25 cellular contexts compared by ENCODE assay signal in the genomic region with DNA sequence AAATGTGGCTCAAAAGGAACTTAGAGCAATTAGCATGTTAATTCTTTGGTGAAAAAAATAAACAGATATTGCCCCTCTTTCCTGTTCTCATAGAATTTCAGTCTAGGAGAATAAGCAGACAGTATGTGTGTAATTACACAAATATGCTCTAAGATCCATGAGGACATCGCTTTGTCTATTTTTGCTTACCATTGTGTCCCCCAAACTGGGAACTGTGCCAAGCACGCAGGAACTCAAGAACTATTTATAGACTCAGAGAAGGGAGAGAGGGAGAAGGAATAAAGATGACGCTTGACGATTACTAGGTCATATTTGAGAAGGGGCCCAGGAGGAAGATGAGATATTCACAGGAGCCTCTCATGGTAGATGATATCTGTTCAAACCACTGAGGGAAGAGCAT.
A peak's percentile ranks its signal among the peaks of the same experiment; 100 is the strongest.
DNase-seq lines count a peak whose midpoint lies in the region; ATAC-seq and TF ChIP-seq lines count a peak whose summit lies in the region.
"Had no signal": no experiment of that assay in that cellular context is flagged by ENCODE, and none has a peak within 500 bp of the region (broad histone marks: within the 10 kb centered on the region; RNA-seq: fewer than 3 reads in every experiment).

No MANE protein-coding gene starts in this region.

- in situ Hi-C loops in astrocyte of the spinal cord (cut with HindIII; ENCODE audit: low sequenced_read_pairs), result no loop called here

- 2 to 9% methylated on average over 4 of the region's 4 CpGs for WGBS in aorta, 2 donors

- peak; percentile 72 for DNase-seq in A673 (ENCODE audit: low spot score)
- peak; percentile 70 for DNase-seq in COR-L47 (lab: John Stamatoyannopoulos, UW)
- peak; percentile 8 for DNase-seq in NCI-H69 (lab: John Stamatoyannopoulos, UW)
- DNase-seq in astrocyte of the spinal cord (ENCODE audit: low read depth, low spot score), result peak; percentile 57
- DNase-seq in dorsolateral prefrontal cortex, result no peak
- no peak for DNase-seq in NCI-H526 treated with DMSO at 0.1 percent for 48 hours (lab: John Stamatoyannopoulos, UW)
- DNase-seq in aorta, result no peak
- DNase-seq: activated CD4-positive, alpha-beta T cell treated with anti-CD3 and anti-CD28 coated beads for 1 hour; activated CD8-positive, alpha-beta T cell treated with anti-CD3 and anti-CD28 coated beads, Interleukin-2, amount 10 ng/mL, durations not matched to agents 7 days and 5 days; activated gamma-delta T cell treated with Interleukin-2 at 50 U/mL for 16 hours; endodermal cell; esophagus squamous epithelium; lower lobe of right lung; mucosa of descending colon; NCI-H2171 treated with DMSO at 0.1 percent for 48 hours; NCI-H82; nephron progenitor cell; PC-3; stimulated activated naive CD4-positive, alpha-beta T cell treated with Interleukin-2 at 50 U/mL for 16 hours had no signal

- no peaks in the 10 kb centered on the region for H3K9me3 ChIP-seq in A673 (ENCODE audit: low read depth, low read length, poor library complexity, severe bottlenecking)
- peaks cover 4% of the 10 kb centered on the region for H3K9me3 ChIP-seq in aorta (ENCODE audit: control insufficient read depth, low read length)
- H3K9me3 ChIP-seq: esophagus squamous epithelium, mucosa of descending colon, thoracic aorta had no signal

- BruUV-seq in A673 (replicated peaks; lab: Mats Ljungman, UMichigan), result no TSS peak

- H3K4me3 ChIP-seq in A673 (ENCODE audit: low read depth, low read length, poor library complexity, severe bottlenecking), result no peak overlapping the region
- no peak overlapping the region for H3K4me3 ChIP-seq in astrocyte of the spinal cord (ENCODE audit: low read depth, low read length)
- no peak overlapping the region for H3K4me3 ChIP-seq in dorsolateral prefrontal cortex
- no peak overlapping the region for H3K4me3 ChIP-seq in aorta (ENCODE audit: low read length in 2 of 2)
- H3K4me3 ChIP-seq: breast epithelium, coronary artery, esophagus squamous epithelium, gastroesophageal sphincter, lower lobe of right lung, mucosa of descending colon, thoracic aorta had no signal

- no peak for TF ChIP-seq CTCF in A673 (conservative IDR thresholded peaks at IDR 0.05; ENCODE audit: low read depth, low read length)
- TF ChIP-seq CTCF in astrocyte of the spinal cord (IDR thresholded peaks at IDR 0.05; ENCODE audit: low read depth, low read length), result no peak
- TF ChIP-seq CTCF in dorsolateral prefrontal cortex (IDR thresholded peaks at IDR 0.05 in 54 of 56, conservative IDR thresholded peaks at IDR 0.05 in 2 of 56; ENCODE audit: low read depth in 1 of 56, partially characterized antibody in 56 of 56), result no peak

- intact Hi-C loops in A673 (cut with micrococcal nuclease; ENCODE audit: unreplicated experiment), result no loop called here
- intact Hi-C loops in dorsolateral prefrontal cortex (cut with DNase I), result no loop called here
- intact Hi-C loops in aorta (cut with DNase I), result no loop called here

- H3K27ac ChIP-seq in A673 (ENCODE audit: low read depth, low read length, poor library complexity, severe bottlenecking) (no peak overlapping the region), dorsolateral prefrontal cortex (no peak overlapping the region), aorta (ENCODE audit: low read depth in 1 of 2, low read length in 2 of 2) (no peak overlapping the region)
- H3K27ac ChIP-seq: breast epithelium, C4-2B, coronary artery, esophagus squamous epithelium, gastroesophageal sphincter, lower lobe of right lung, thoracic aorta had no signal

- ATAC-seq in aorta (ENCODE audit: low FRiP score), result no peak
- ATAC-seq: activated CD8-positive, alpha-beta T cell treated with anti-CD3 and anti-CD28 coated beads, Interleukin-2, amount 10 ng/mL, durations not matched to agents 7 days and 5 days; gastroesophageal sphincter; lower lobe of right lung; mucosa of descending colon; PC-3; right cardiac atrium had no signal

- H3K36me3 ChIP-seq in A673 (ENCODE audit: insufficient read depth, low read length, poor library complexity, severe bottlenecking) (no peaks in the 10 kb centered on the region), aorta (ENCODE audit: control insufficient read depth in 1 of 2, insufficient read depth in 2 of 2, low read length in 1 of 2) (no peaks in the 10 kb centered on the region)
- H3K36me3 ChIP-seq: breast epithelium, esophagus squamous epithelium, gastroesophageal sphincter, lower lobe of right lung, thoracic aorta had no signal

- H3K27me3 ChIP-seq in A673 (replicated peaks; ENCODE audit: insufficient read depth, low read depth, low read length, poor library complexity) (no peaks in the 10 kb centered on the region), dorsolateral prefrontal cortex (no peaks in the 10 kb centered on the region), aorta (ENCODE audit: control insufficient read depth in 1 of 2, insufficient read depth in 2 of 2, low read length in 1 of 2) (no peaks in the 10 kb centered on the region)
- H3K27me3 ChIP-seq: breast epithelium, esophagus squamous epithelium, gastroesophageal sphincter had no signal

- POLR2A ChIA-PET in A673 (lab: Charles Lee; ENCODE audit: low non-redundant PET), result no interaction called here

- H3K4me1 ChIP-seq in A673 (ENCODE audit: insufficient read depth, low read length, poor library complexity, severe bottlenecking), result no peaks in the 10 kb centered on the region
- no peaks in the 10 kb centered on the region for H3K4me1 ChIP-seq in aorta (ENCODE audit: control insufficient read depth in 1 of 2, insufficient read depth in 2 of 2, low read length in 2 of 2)
- H3K4me1 ChIP-seq: breast epithelium, esophagus squamous epithelium, gastroesophageal sphincter, lower lobe of right lung had no signal

- CTCF ChIA-PET in A673 (lab: Charles Lee), result no interaction called here

Comparison
In these comparisons a context has a peak if more than half of its experiments do, and no peak if none do; other contexts are left out.
1. DNase-seq: peak in A673 (single experiment), COR-L47 (single experiment), NCI-H69 (single experiment) and astrocyte of the spinal cord (single experiment); none in dorsolateral prefrontal cortex (0 of 10), NCI-H526 treated with DMSO at 0.1 percent for 48 hours (single experiment) and aorta (0 of 2).